In genomic region chr7:142808802-142809583, GRCh38 we compare ENCODE assay signal across 9 cellular contexts. TPM values are rescaled to one million over a fixed set of nuclear protein-coding genes. Genes with fewer than 3 reads are reported as not detected.
A peak's percentile ranks its signal among the peaks of the same experiment; 100 is the strongest.
DNase-seq lines count a peak whose midpoint lies in the region; FAIRE-seq and TF ChIP-seq lines count a peak whose summit lies in the region.
"Had no signal": no experiment of that assay in that cellular context is flagged by ENCODE, and none has a peak within 500 bp of the region (broad histone marks: within the 10 kb centered on the region; RNA-seq: fewer than 3 reads in every experiment).

No MANE protein-coding gene starts in this region.

- no peaks in the 10 kb centered on the region for H3K36me3 Mint-ChIP-seq in HFFc6 (ENCODE audit: low read depth)

- peaks cover 77% of the 10 kb centered on the region for H3K4me1 ChIP-seq in OCI-LY3 (ENCODE audit: low read length)

- FAIRE-seq in frontal cortex (lab: Jason Lieb, UNC) = no peak
- FAIRE-seq: keratinocyte had no signal

- H3K4me3 Mint-ChIP-seq in HFFc6 = no peak overlapping the region; the same call in 1 of the 2 replicates

- peak overlapping the region; percentile 54; the same call in 1 of the 2 replicates for H3K27ac Mint-ChIP-seq in HFFc6

- H3K4me3 ChIP-seq in OCI-LY3 (ENCODE audit: low read length) = peak overlapping the region; percentile 51

- peak overlapping the region; percentile 99 for H3K27ac ChIP-seq in OCI-LY3 (ENCODE audit: low read length)

- peaks cover 16% of the 10 kb centered on the region for H3K9me3 ChIP-seq in OCI-LY3 (ENCODE audit: insufficient read depth, low read length)

- no peaks in the 10 kb centered on the region for H3K79me2 ChIP-seq in OCI-LY3 (ENCODE audit: low read length)

- no peaks in the 10 kb centered on the region for H3K9me3 Mint-ChIP-seq in HFFc6

- peak; percentile 66 for DNase-seq in GM13976 (ENCODE audit: low spot score)
- peak; percentile 49 for DNase-seq in HFFc6
- peak; percentile 17 for DNase-seq in activated gamma-delta T cell (lab: John Stamatoyannopoulos, UW)
- DNase-seq in non-pigmented ciliary epithelial cell (ENCODE audit: low read depth) = peak; percentile 54
- DNase-seq in frontal cortex (ENCODE audit: low spot score in 2 of 2) = no peak
- DNase-seq in NCI-H526 (lab: John Stamatoyannopoulos, UW) = no peak
- no peak for DNase-seq in NCI-H82 treated with DMSO at 0.1 percent for 48 hours (lab: John Stamatoyannopoulos, UW; ENCODE audit: unreplicated experiment)

- no peaks in the 10 kb centered on the region for H4K20me1 ChIP-seq in OCI-LY3 (ENCODE audit: insufficient read depth, low read length)

- TF ChIP-seq CTCF in GM13976 (IDR thresholded peaks at IDR 0.05; ENCODE audit: borderline replicate concordance, control extremely low read depth, extremely low read depth, insufficient read depth, missing control alignments) (no peak), HFFc6 (IDR thresholded peaks at IDR 0.05) (no peak), OCI-LY3 (IDR thresholded peaks at IDR 0.05; ENCODE audit: low read depth, low read length) (no peak)

- H3K4me1 Mint-ChIP-seq in HFFc6 (ENCODE audit: low read depth) = peaks cover 64% of the 10 kb centered on the region

- in situ Hi-C loops in GM13976 (cut with MboI; ENCODE audit: low sequenced_read_pairs, unreplicated experiment) = loop anchor here (25.0 kb wide), 1 partner anchor 172 kb away; no protein-coding TSS in a partner anchor

- H3K4me2 ChIP-seq in OCI-LY3 (ENCODE audit: low read length) = peak overlapping the region; percentile 82

- peaks cover 13% of the 10 kb centered on the region for H3K36me3 ChIP-seq in OCI-LY3 (replicated peaks; ENCODE audit: low read depth, low read length)

- no peak overlapping the region for H2AFZ ChIP-seq in OCI-LY3 (ENCODE audit: low read depth, low read length)

- H3K27me3 ChIP-seq in OCI-LY3 (ENCODE audit: low read depth, low read length) = no peaks in the 10 kb centered on the region; the same call in 1 of the 2 replicates

- H3K9ac ChIP-seq in OCI-LY3 (ENCODE audit: low read length) = peak overlapping the region; percentile 82

- peaks cover 2% of the 10 kb centered on the region; the same call in 1 of the 2 replicates for H3K27me3 Mint-ChIP-seq in HFFc6 (ENCODE audit: insufficient read depth)

RNA-seq across cellular contexts. Expression of gene PRSS2, which starts 38.2 kb away (rescaled TPM):
- not detected for total RNA-seq in HFFc6 (2021; fragmentation: NEBNext Ultra II Directional; extraction: Animal tissue kit (Norgen Biotek cat#: 25700))
- not detected for total RNA-seq in frontal cortex

RNA-seq across cellular contexts. Expression of gene EPHB6, which starts 45.9 kb away (rescaled TPM):
- under 1 TPM; 0.26 to 0.69 (median 0.33) TPM for total RNA-seq in HFFc6 (2021; fragmentation: NEBNext Ultra II Directional; extraction: Animal tissue kit (Norgen Biotek cat#: 25700))
- total RNA-seq in frontal cortex = 29.3 TPM

RNA-seq across cellular contexts. Expression of gene PRSS1, which starts 59.7 kb away (rescaled TPM):
- not detected for total RNA-seq in HFFc6 (2021; fragmentation: NEBNext Ultra II Directional; extraction: Animal tissue kit (Norgen Biotek cat#: 25700))
- not detected for total RNA-seq in frontal cortex

Comparison
In these comparisons a context has a peak if more than half of its experiments do, and no peak if none do; other contexts are left out.
1. DNase-seq: peak in GM13976 (single experiment), HFFc6 (single experiment), activated gamma-delta T cell (single experiment) and non-pigmented ciliary epithelial cell (single experiment); none in frontal cortex (0 of 2), NCI-H526 (0 of 2) and NCI-H82 treated with DMSO at 0.1 percent for 48 hours (single experiment).
2. RNA of gene EPHB6, which starts 45.9 kb away (total RNA-seq): 29.3 TPM in frontal cortex (single experiment); 0.26 to 0.69 TPM in HFFc6; every median in the first group is over 10 times any median in the second.